In genomic region chr2:169141713-169142352, GRCh38 we compare ENCODE assay signal across 9 cellular contexts.
DNase-seq lines count a peak whose midpoint lies in the region; ATAC-seq, FAIRE-seq and TF ChIP-seq lines count a peak whose summit lies in the region.
"Had no signal": no experiment of that assay in that cellular context is flagged by ENCODE, and none has a peak within 500 bp of the region (broad histone marks: within the 10 kb centered on the region; RNA-seq: fewer than 3 reads in every experiment).

No MANE protein-coding gene starts in this region.

- no peak overlapping the region for H2BK20ac ChIP-seq in H1 (ENCODE audit: low read length)

- H4K91ac ChIP-seq in H1 (replicated peaks; ENCODE audit: insufficient read length, low read length), result no peak overlapping the region

- no peak overlapping the region for H4K5ac ChIP-seq in H1 (ENCODE audit: insufficient read length, low read depth, low read length)

- no peaks in the 10 kb centered on the region for H3K36me3 Mint-ChIP-seq in activated CD4-positive, alpha-beta memory T cell treated with anti-CD3 and anti-CD28 coated beads, Interleukin-2, amount 10 ng/mL, durations not matched to agents 7 days and 5 days (ENCODE audit: low read depth)

- TF ChIP-seq EP300 in H1 (IDR thresholded peaks at IDR 0.05; ENCODE audit: borderline replicate concordance in 1 of 2, low read depth in 2 of 2, low read length in 2 of 2), result no peak

- H3K14ac ChIP-seq in H1 (ENCODE audit: insufficient read length), result no peak overlapping the region

- no peak overlapping the region for H3K18ac ChIP-seq in H1 (ENCODE audit: extremely low read depth, low read length)

- DNase-seq in NCI-H446 (lab: John Stamatoyannopoulos, UW) (peak; percentile 22 to 60), H1 (ENCODE audit: low read depth in 1 of 2, low spot score in 2 of 2) (peak; percentile 31 to 90), mucosa of gallbladder (ENCODE audit: low spot score) (peak; percentile 58), NCI-H187 (lab: John Stamatoyannopoulos, UW) (no peak)
- peak; percentile 61 for DNase-seq in activated CD4-positive, alpha-beta memory T cell treated with anti-CD3 and anti-CD28 coated beads, Interleukin-2, amount 10 ng/mL, durations not matched to agents 7 days and 5 days
- peak; percentile 10 to 34 for DNase-seq in stimulated activated CD8-positive, alpha-beta memory T cell treated with anti-CD3 and anti-CD28 coated beads, Interleukin-7, amount 100 ng/mL, for 48 hours (ENCODE audit: extremely low read depth in 1 of 2, low read depth in 1 of 2)

- ATAC-seq in HG02642 (IDR thresholded peaks at IDR 0.05; ENCODE audit: poor library complexity, unreplicated experiment), result peak; percentile 65

- H4K8ac ChIP-seq in H1 (ENCODE audit: extremely low read depth, insufficient read depth, low read length), result no peak overlapping the region

- H3K9ac ChIP-seq in H1 (replicated peaks in 1 of 4; ENCODE audit: extremely low read depth in 1 of 4, low read depth in 3 of 4, low read length in 3 of 4), result no peak overlapping the region

- FAIRE-seq in H1 (lab: Jason Lieb, UNC), result peak; percentile 99
- FAIRE-seq: islet of Langerhans had no signal

- peak; percentile 55 to 70 for TF ChIP-seq RAD21 in H1 (IDR thresholded peaks at IDR 0.05 in 1 of 2, conservative IDR thresholded peaks at IDR 0.05 in 1 of 2; ENCODE audit: low read depth in 2 of 2, low read length in 2 of 2)

- H3K27ac Mint-ChIP-seq in activated CD4-positive, alpha-beta memory T cell treated with anti-CD3 and anti-CD28 coated beads, Interleukin-2, amount 10 ng/mL, durations not matched to agents 7 days and 5 days, result no peak overlapping the region

- H3K9me3 ChIP-seq in H1 (ENCODE audit: insufficient read depth in 2 of 2, low read depth in 1 of 2, low read length in 1 of 2), result no peaks in the 10 kb centered on the region

- H2BK15ac ChIP-seq in H1 (ENCODE audit: low read length), result no peak overlapping the region

- no peaks in the 10 kb centered on the region for H3K27me3 Mint-ChIP-seq in activated CD4-positive, alpha-beta memory T cell treated with anti-CD3 and anti-CD28 coated beads, Interleukin-2, amount 10 ng/mL, durations not matched to agents 7 days and 5 days

- no peaks in the 10 kb centered on the region for H3K36me3 ChIP-seq in H1 (ENCODE audit: control insufficient read depth in 2 of 4, insufficient read depth in 4 of 4, low read length in 3 of 4)

- H3K23me2 ChIP-seq in H1 (ENCODE audit: low read depth, low read length), result no peaks in the 10 kb centered on the region

- H3K4me3 Mint-ChIP-seq in activated CD4-positive, alpha-beta memory T cell treated with anti-CD3 and anti-CD28 coated beads, Interleukin-2, amount 10 ng/mL, durations not matched to agents 7 days and 5 days, result no peak overlapping the region

- H3K4me2 ChIP-seq in H1 (ENCODE audit: insufficient read depth in 1 of 2, low read depth in 2 of 2, low read length in 2 of 2), result no peak overlapping the region

- H3K4me3 ChIP-seq in H1 (ENCODE audit: extremely low read depth in 1 of 4, insufficient read depth in 2 of 4, low read depth in 3 of 4, low read length in 4 of 4), result no peak overlapping the region

- H2AK5ac ChIP-seq in H1 (ENCODE audit: low read depth, low read length), result no peak overlapping the region

- no peak overlapping the region for H3K23ac ChIP-seq in H1 (ENCODE audit: insufficient read length)

- H2BK5ac ChIP-seq in H1 (ENCODE audit: low read depth, low read length), result no peak overlapping the region

- no peaks in the 10 kb centered on the region for H3K9me3 Mint-ChIP-seq in activated CD4-positive, alpha-beta memory T cell treated with anti-CD3 and anti-CD28 coated beads, Interleukin-2, amount 10 ng/mL, durations not matched to agents 7 days and 5 days

- no peaks in the 10 kb centered on the region for H3K79me2 ChIP-seq in H1 (ENCODE audit: control insufficient read depth in 1 of 2, insufficient read depth in 2 of 2, low read length in 2 of 2)

- TF ChIP-seq POLR2A in H1 (IDR thresholded peaks at IDR 0.05; ENCODE audit: control extremely low read depth in 1 of 2, low read depth in 2 of 2, low read length in 2 of 2), result no peak

- no peak overlapping the region for H3K27ac ChIP-seq in H1 (ENCODE audit: low read depth, low read length)

- no peak overlapping the region for H2BK120ac ChIP-seq in H1 (replicated peaks; ENCODE audit: low read depth, low read length)

- H3K56ac ChIP-seq in H1 (replicated peaks; ENCODE audit: insufficient read length, low read depth, low read length), result no peak overlapping the region

- peaks cover 0 to 10% (median 7%) of the 10 kb centered on the region in 4 experiments; a peak in 5 of 7 replicates for H3K4me1 ChIP-seq in H1 (replicated peaks in 1 of 4; ENCODE audit: control insufficient read depth in 3 of 4, insufficient read depth in 4 of 4, low read length in 3 of 4)

- POLR2A ChIA-PET in activated CD4-positive, alpha-beta memory T cell treated with anti-CD3 and anti-CD28 coated beads, Interleukin-2, amount 10 ng/mL, durations not matched to agents 7 days and 5 days (lab: Charles Lee), result no interaction called here
- POLR2A ChIA-PET in H1 (lab: Charles Lee; ENCODE audit: partially characterized antibody), result interaction anchor here (0.5 kb wide), 1 partner anchor 389 kb away, joined by 3 read pairs; no protein-coding TSS in a partner anchor

- H2AFZ ChIP-seq in H1 (ENCODE audit: low read length), result no peak overlapping the region; the same call in 1 of the 2 replicates

- no peaks in the 10 kb centered on the region for H3K79me1 ChIP-seq in H1 (ENCODE audit: low read depth, low read length)

- 33% methylated on average over 10 of the region's 10 CpGs; no CpG with 5 or more reads in 1 of the 2 experiments for WGBS in H1 (ENCODE audit: extremely low coverage in 1 of 2, insufficient coverage in 1 of 2, insufficient read length in 1 of 2, insufficient replicate concordance in 2 of 2, low coverage in 1 of 2, low lambda C conversion rate in 2 of 2, missing lambda C conversion rate in 1 of 2), 2 experiments

- no peaks in the 10 kb centered on the region for H3K4me1 Mint-ChIP-seq in activated CD4-positive, alpha-beta memory T cell treated with anti-CD3 and anti-CD28 coated beads, Interleukin-2, amount 10 ng/mL, durations not matched to agents 7 days and 5 days

- H2BK12ac ChIP-seq in H1 (ENCODE audit: low read depth, low read length), result no peak overlapping the region

- no peak overlapping the region for H3K4ac ChIP-seq in H1 (replicated peaks; ENCODE audit: insufficient read length, low read depth, low read length)

- no peaks in the 10 kb centered on the region for H4K20me1 ChIP-seq in H1 (replicated peaks in 1 of 2; ENCODE audit: control insufficient read depth in 1 of 2, insufficient read depth in 2 of 2, low read length in 2 of 2)

- TF ChIP-seq CTCF in GM12872 (IDR thresholded peaks at IDR 0.05; ENCODE audit: insufficient read depth, low read depth, low read length), result peak; percentile 96
- TF ChIP-seq CTCF in H1 (IDR thresholded peaks at IDR 0.05; ENCODE audit: control extremely low read depth in 1 of 3, insufficient read depth in 1 of 3, low read depth in 1 of 3, low read length in 3 of 3), result peak; percentile 75 to 94 (median 76)

- no peaks in the 10 kb centered on the region for H3K27me3 ChIP-seq in H1 (replicated peaks in 1 of 4; ENCODE audit: control insufficient read depth in 3 of 4, extremely low read depth in 1 of 4, insufficient read depth in 3 of 4, low read length in 3 of 4)

- CTCF ChIA-PET in activated CD4-positive, alpha-beta memory T cell treated with anti-CD3 and anti-CD28 coated beads, Interleukin-2, amount 10 ng/mL, durations not matched to agents 7 days and 5 days (lab: Charles Lee), result interaction anchor here (0.8 to 7.4 kb wide), 13 partner anchors 8 to 196 kb away, joined by 3 to 186 read pairs (median 4); no protein-coding TSS in a partner anchor
- CTCF ChIA-PET in H1 (lab: Charles Lee; ENCODE audit: partially characterized antibody), result interaction anchor here (0.7 to 7.1 kb wide), 27 partner anchors 8 to 306 kb away, joined by 3 to 74 read pairs (median 5); no protein-coding TSS in a partner anchor

TF ChIP-seq in H1, 55 proteins besides CTCF, POLR2A, EP300 and RAD21 (continues in another document):
- TF ChIP-seq ZNF274 (IDR thresholded peaks at IDR 0.05; ENCODE audit: borderline replicate concordance, extremely low read depth, low read length) (no peak), KDM1A (IDR thresholded peaks at IDR 0.05; ENCODE audit: borderline replicate concordance, low read length) (no peak), CTBP2 (IDR thresholded peaks at IDR 0.05; ENCODE audit: borderline replicate concordance, insufficient read depth, insufficient read length, low read length) (no peak), ATF3 (IDR thresholded peaks at IDR 0.05; ENCODE audit: insufficient read depth, low read depth, low read length) (no peak), GABPA (IDR thresholded peaks at IDR 0.05; ENCODE audit: borderline replicate concordance, insufficient read depth, low read length) (no peak), CEBPB (IDR thresholded peaks at IDR 0.05; ENCODE audit: low read depth, low read length) (no peak), CHD2 (IDR thresholded peaks at IDR 0.05; ENCODE audit: low read length) (no peak), TAF7 (optimal IDR thresholded peaks at IDR 0.05; ENCODE audit: borderline replicate concordance, low read depth, low read length) (no peak), BRCA1 (IDR thresholded peaks at IDR 0.05; ENCODE audit: low read depth, low read length) (no peak), SP2 (IDR thresholded peaks at IDR 0.05; ENCODE audit: low read length) (no peak), SIRT6 (IDR thresholded peaks at IDR 0.05; ENCODE audit: low read length) (no peak), TEAD4 (IDR thresholded peaks at IDR 0.05; ENCODE audit: low read depth, low read length) (no peak), EZH2 (IDR thresholded peaks at IDR 0.05; ENCODE audit: low read depth, low read length, severe bottlenecking) (no peak), POU5F1 (IDR thresholded peaks at IDR 0.05; ENCODE audit: low read depth, low read length) (no peak), BCL11A (IDR thresholded peaks at IDR 0.05; ENCODE audit: low read depth in 2 of 2, low read length in 2 of 2) (no peak), SIN3A (conservative IDR thresholded peaks at IDR 0.05 in 1 of 2, IDR thresholded peaks at IDR 0.05 in 1 of 2; ENCODE audit: low read depth in 1 of 2, low read length in 2 of 2) (no peak), JUND (IDR thresholded peaks at IDR 0.05; ENCODE audit: low read length) (no peak), CHD1 (IDR thresholded peaks at IDR 0.05; ENCODE audit: low read depth, low read length) (no peak)
- TF ChIP-seq, protein P1, sequence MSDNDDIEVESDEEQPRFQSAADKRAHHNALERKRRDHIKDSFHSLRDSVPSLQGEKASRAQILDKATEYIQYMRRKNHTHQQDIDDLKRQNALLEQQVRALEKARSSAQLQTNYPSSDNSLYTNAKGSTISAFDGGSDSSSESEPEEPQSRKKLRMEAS (IDR thresholded peaks at IDR 0.05), result no peak

Comparison
In these comparisons a context has a peak if more than half of its experiments do, and no peak if none do; other contexts are left out.
1. DNase-seq: peak in NCI-H446 (2 of 2), activated CD4-positive, alpha-beta memory T cell treated with anti-CD3 and anti-CD28 coated beads, Interleukin-2, amount 10 ng/mL, durations not matched to agents 7 days and 5 days (single experiment), H1 (2 of 2), mucosa of gallbladder (single experiment) and stimulated activated CD8-positive, alpha-beta memory T cell treated with anti-CD3 and anti-CD28 coated beads, Interleukin-7, amount 100 ng/mL, for 48 hours (2 of 2); none in NCI-H187 (0 of 2).